ENCODE assay signal across 16 cellular contexts in genomic region chr10:104922810-104923209, GRCh38.
DNase-seq lines count a peak whose midpoint lies in the region; ATAC-seq and TF ChIP-seq lines count a peak whose summit lies in the region.
"Had no signal": no experiment of that assay in that cellular context is flagged by ENCODE, and none has a peak within 500 bp of the region (broad histone marks: within the 10 kb centered on the region; RNA-seq: fewer than 3 reads in every experiment).

No MANE protein-coding gene starts in this region.

- no peak overlapping the region for H3K4me3 ChIP-seq in A673 (ENCODE audit: low read depth, low read length, poor library complexity, severe bottlenecking)
- H3K4me3 ChIP-seq: GM23248, PC-9 had no signal

- no peaks in the 10 kb centered on the region for H3K4me1 ChIP-seq in A673 (ENCODE audit: insufficient read depth, low read length, poor library complexity, severe bottlenecking)

- no peak for DNase-seq in NCI-H774 (lab: John Stamatoyannopoulos, UW)
- DNase-seq in A673 (ENCODE audit: low spot score) = no peak
- no peak for DNase-seq in NCI-H1105 treated with DMSO at 0.1 percent for 48 hours (lab: John Stamatoyannopoulos, UW)
- DNase-seq in RKO (ENCODE audit: low spot score) = no peak
- DNase-seq: activated CD8-positive, alpha-beta memory T cell treated with anti-CD3 and anti-CD28 coated beads, Interleukin-2, amount 10 ng/mL, durations not matched to agents 7 days and 5 days; activated naive CD4-positive, alpha-beta T cell treated with Interleukin-2 at 50 U/mL for 16 hours; GM23248; naive B cell; PC-9 had no signal

- POLR2A ChIA-PET in A673 (lab: Charles Lee; ENCODE audit: low non-redundant PET) = no interaction called here

- no peaks in the 10 kb centered on the region for H3K36me3 ChIP-seq in A673 (ENCODE audit: insufficient read depth, low read length, poor library complexity, severe bottlenecking)

- intact Hi-C loops in A673 (cut with micrococcal nuclease; ENCODE audit: unreplicated experiment) = no loop called here

- TF ChIP-seq CTCF in A673 (conservative IDR thresholded peaks at IDR 0.05; ENCODE audit: low read depth, low read length) = no peak

- H3K27me3 ChIP-seq in A673 (replicated peaks; ENCODE audit: insufficient read depth, low read depth, low read length, poor library complexity) = peaks cover 62% of the 10 kb centered on the region

- H3K27ac ChIP-seq in A673 (ENCODE audit: low read depth, low read length, poor library complexity, severe bottlenecking) = no peak overlapping the region
- H3K27ac ChIP-seq: GM23248, HL-60, KMS-11, PC-9, VCaP had no signal

- ATAC-seq in GM18499 (IDR thresholded peaks at IDR 0.05; ENCODE audit: insufficient read depth, unreplicated experiment) = peak; percentile 67
- peak; percentile 67 for ATAC-seq in GM19438 (IDR thresholded peaks at IDR 0.05; ENCODE audit: low read depth, unreplicated experiment)
- peak; percentile 63 for ATAC-seq in HG02798 (IDR thresholded peaks at IDR 0.05; ENCODE audit: poor library complexity, unreplicated experiment)
- peak; percentile 81 for ATAC-seq in HG03520 (IDR thresholded peaks at IDR 0.05; ENCODE audit: unreplicated experiment)
- ATAC-seq: activated CD8-positive, alpha-beta memory T cell treated with anti-CD3 and anti-CD28 coated beads, Interleukin-2, amount 10 ng/mL, durations not matched to agents 7 days and 5 days had no signal

- CTCF ChIA-PET in A673 (lab: Charles Lee) = no interaction called here

- no peaks in the 10 kb centered on the region for H3K9me3 ChIP-seq in A673 (ENCODE audit: low read depth, low read length, poor library complexity, severe bottlenecking)

- no TSS peak for BruUV-seq in A673 (replicated peaks; lab: Mats Ljungman, UMichigan)
